15 cellular contexts compared by ENCODE assay signal in the genomic region with DNA sequence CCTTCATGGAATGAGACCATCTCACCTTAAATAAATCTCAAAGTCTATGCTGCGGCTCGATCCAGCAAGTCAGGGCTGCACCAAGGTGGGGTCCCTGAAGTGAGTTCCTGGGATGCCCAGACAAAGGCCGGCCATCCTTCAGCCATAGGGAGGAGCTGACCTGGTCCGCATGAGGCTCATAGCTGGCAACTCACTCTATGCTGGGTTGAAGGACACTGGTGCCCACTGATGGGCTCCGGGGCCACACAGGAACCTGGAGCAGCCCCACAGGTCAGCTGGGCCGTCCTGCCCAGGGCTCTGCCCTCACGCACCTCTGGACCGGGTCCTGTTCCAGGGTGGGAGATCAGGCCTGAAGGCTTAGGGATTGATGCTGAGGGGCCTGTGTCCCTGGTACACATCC.
DNase-seq lines count a peak whose midpoint lies in the region; ATAC-seq and TF ChIP-seq lines count a peak whose summit lies in the region.
"Had no signal": no experiment of that assay in that cellular context is flagged by ENCODE, and none has a peak within 500 bp of the region (broad histone marks: within the 10 kb centered on the region; RNA-seq: fewer than 3 reads in every experiment).

No MANE protein-coding gene starts in this region.

- no peak for TF ChIP-seq EP300 in stomach (IDR thresholded peaks at IDR 0.05)

- peak overlapping the region in 8 of 11 experiments; percentile 94 to 100 (median 98); a peak in 17 of 22 replicates for H3K4me2 ChIP-seq in BLaER1 treated with 17β-estradiol and CSF1 and Interleukin-3, amounts not matched to agents 10 nM and 100 nM
- no peak overlapping the region for H3K4me2 ChIP-seq in H9 (ENCODE audit: insufficient read depth, insufficient read length, low read length)

- H3K56ac ChIP-seq in H9 (ENCODE audit: insufficient read length, low read depth, low read length) = no peak overlapping the region

- intact Hi-C loops in stomach (cut with DNase I; ENCODE audit: low total_unique reads) = no loop called here

- TF ChIP-seq POLR2A in stomach (IDR thresholded peaks at IDR 0.05) = no peak

- no peak overlapping the region for H3K18ac ChIP-seq in H9 (ENCODE audit: insufficient read length, low read depth, low read length)

- H3K9me3 ChIP-seq in BLaER1 treated with 17β-estradiol and CSF1 and Interleukin-3, amounts not matched to agents 10 nM and 100 nM (replicated peaks in 1 of 11) = peaks cover 11 to 28% (median 21%) of the 10 kb centered on the region in 11 experiments; a peak in 19 of 22 replicates
- no peaks in the 10 kb centered on the region for H3K9me3 ChIP-seq in H9 (ENCODE audit: control insufficient read depth, low read depth, low read length)
- H3K9me3 ChIP-seq in stomach = no peaks in the 10 kb centered on the region

- peak overlapping the region in 2 of 10 experiments; percentile 56 to 63; a peak in 3 of 20 replicates for H3K4me3 ChIP-seq in BLaER1 treated with 17β-estradiol and CSF1 and Interleukin-3, amounts not matched to agents 10 nM and 100 nM
- H3K4me3 ChIP-seq in coronary artery (no peak overlapping the region), stomach (no peak overlapping the region)
- H3K4me3 ChIP-seq: GM23248 had no signal

- H3K4me1 Mint-ChIP-seq in H9 = peaks cover 6 to 14% of the 10 kb centered on the region in 2 experiments

- ATAC-seq in HG02938 (IDR thresholded peaks at IDR 0.05; ENCODE audit: unreplicated experiment) (no peak), HG02970 (IDR thresholded peaks at IDR 0.05; ENCODE audit: low FRiP score, unreplicated experiment) (no peak)
- ATAC-seq: HCT116 had no signal

- H4K20me1 ChIP-seq in BLaER1 treated with 17β-estradiol and CSF1 and Interleukin-3, amounts not matched to agents 10 nM and 100 nM = peaks cover 0 to 13% (median 0%) of the 10 kb centered on the region in 11 experiments; a peak in 3 of 22 replicates
- no peaks in the 10 kb centered on the region for H4K20me1 ChIP-seq in H9 (ENCODE audit: control insufficient read depth, insufficient read depth, insufficient read length)

- H2AK5ac ChIP-seq in H9 (ENCODE audit: insufficient read length, low read length) = no peak overlapping the region

- peak overlapping the region in 1 of 11 experiments; percentile 81; a peak in 1 of 22 replicates for H3K9ac ChIP-seq in BLaER1 treated with 17β-estradiol and CSF1 and Interleukin-3, amounts not matched to agents 10 nM and 100 nM
- no peak overlapping the region for H3K9ac ChIP-seq in H9 (ENCODE audit: extremely low read depth, insufficient read length, low read length)
- H3K9ac ChIP-seq: GM23248 had no signal

- H3K79me2 ChIP-seq in H9 (ENCODE audit: insufficient read depth, low read length) = no peaks in the 10 kb centered on the region

- H3K27me3 Mint-ChIP-seq in H9 (ENCODE audit: low read depth) = peaks cover 7% of the 10 kb centered on the region; the same call in 1 of the 2 replicates

- H3K4me3 Mint-ChIP-seq in H9 = no peak overlapping the region

- H3K36me3 ChIP-seq in BLaER1 treated with 17β-estradiol and CSF1 and Interleukin-3, amounts not matched to agents 10 nM and 100 nM = no peaks in the 10 kb centered on the region
- H3K36me3 ChIP-seq in stomach = no peaks in the 10 kb centered on the region

- TF ChIP-seq CTCF in H9 (conservative IDR thresholded peaks at IDR 0.05) (no peak), coronary artery (IDR thresholded peaks at IDR 0.05) (no peak), stomach (IDR thresholded peaks at IDR 0.05) (no peak)

- no peak overlapping the region for H2BK20ac ChIP-seq in H9 (ENCODE audit: low read depth, low read length, poor library complexity, severe bottlenecking)

- H2AFZ ChIP-seq in H9 (ENCODE audit: low read length) = no peak overlapping the region
- H2AFZ ChIP-seq: GM23248 had no signal

- no peak overlapping the region for H3K4ac ChIP-seq in H9 (ENCODE audit: low read depth, low read length)

- WGBS in H9 (ENCODE audit: extremely low coverage, insufficient read length, low lambda C conversion rate) = no CpG with 5 or more reads among the region's 8 CpGs
- WGBS in stomach, 5 donors = 89 to 97% (median 95%) methylated on average over 4 to 8 of the region's 8 CpGs

- H3K23ac ChIP-seq in H9 (ENCODE audit: insufficient read length, low read depth, low read length) = no peak overlapping the region

- no peak overlapping the region for H3K14ac ChIP-seq in H9 (ENCODE audit: insufficient read depth, low read length)

- H3K27ac ChIP-seq in BLaER1 treated with 17β-estradiol and CSF1 and Interleukin-3, amounts not matched to agents 10 nM and 100 nM = peak overlapping the region in 3 of 11 experiments; percentile 49 to 85 (median 84); a peak in 4 of 22 replicates
- H3K27ac ChIP-seq in H9 (ENCODE audit: insufficient read length, low read depth, low read length) (no peak overlapping the region), coronary artery (no peak overlapping the region), stomach (no peak overlapping the region)
- H3K27ac ChIP-seq: GM23248 had no signal

- H2BK12ac ChIP-seq in H9 (ENCODE audit: insufficient read length, low read depth, low read length) = no peak overlapping the region

- DNase-seq in H9 (peak; percentile 7), coronary artery (ENCODE audit: low spot score) (peak; percentile 62), stomach (peak; percentile 15), NCI-H2171 treated with DMSO at 0.1 percent for 48 hours (lab: John Stamatoyannopoulos, UW) (no peak)
- DNase-seq: DMS79 treated with DMSO at 0.1 percent for 48 hours, GM23248, NCI-H1092 treated with DMSO at 0.1 percent for 48 hours, NCI-H146, NCI-H2081, OCI-M1, Right ventricle myocardium superior had no signal

- H3K9me3 Mint-ChIP-seq in H9 = peaks cover 2 to 4% of the 10 kb centered on the region in 2 experiments; a peak in 3 of 5 replicates

- no peak overlapping the region for H2BK120ac ChIP-seq in H9 (ENCODE audit: low read depth, low read length, poor library complexity, severe bottlenecking)

- H4K91ac ChIP-seq in H9 (ENCODE audit: insufficient read length, low read depth, low read length) = no peak overlapping the region

- H3K36me3 Mint-ChIP-seq in H9 (ENCODE audit: insufficient read depth in 1 of 3, low read depth in 3 of 3) = peaks cover 0 to 2% (median 0%) of the 10 kb centered on the region in 3 experiments; a peak in 1 of 7 replicates

- peaks cover 0 to 41% (median 0%) of the 10 kb centered on the region in 11 experiments; a peak in 7 of 22 replicates for H3K27me3 ChIP-seq in BLaER1 treated with 17β-estradiol and CSF1 and Interleukin-3, amounts not matched to agents 10 nM and 100 nM
- H3K27me3 ChIP-seq in H9 (ENCODE audit: insufficient read depth, low read length) (no peaks in the 10 kb centered on the region), stomach (peaks cover 0 to 72% (median 5%) of the 10 kb centered on the region in 3 donors)

- H3T11ph ChIP-seq in H9 (ENCODE audit: low read length) = no peak overlapping the region

- H4K8ac ChIP-seq in H9 (replicated peaks; ENCODE audit: insufficient read length, low read depth, low read length) = no peak overlapping the region

- H2BK5ac ChIP-seq in H9 (ENCODE audit: insufficient read length, low read length) = no peak overlapping the region

- no peak overlapping the region for H2BK15ac ChIP-seq in H9 (ENCODE audit: low read depth, low read length)

- H3K23me2 ChIP-seq in H9 (ENCODE audit: insufficient read length, low read depth, low read length, poor library complexity, severe bottlenecking) = no peaks in the 10 kb centered on the region

- no peaks in the 10 kb centered on the region for H3K79me1 ChIP-seq in H9 (ENCODE audit: insufficient read depth, low read depth, low read length, poor library complexity, severe bottlenecking)

- H4K5ac ChIP-seq in H9 (ENCODE audit: insufficient read length, low read depth, low read length) = no peak overlapping the region

- H3K27ac Mint-ChIP-seq in H9 = no peak overlapping the region

- peaks cover 43 to 82% (median 63%) of the 10 kb centered on the region in 10 experiments for H3K4me1 ChIP-seq in BLaER1 treated with 17β-estradiol and CSF1 and Interleukin-3, amounts not matched to agents 10 nM and 100 nM
- H3K4me1 ChIP-seq in H9 (ENCODE audit: insufficient read depth, low read length) (no peaks in the 10 kb centered on the region), stomach (peaks cover 0 to 4% (median 0%) of the 10 kb centered on the region in 4 donors)
